12 cellular contexts compared by ENCODE assay signal in the genomic region with DNA sequence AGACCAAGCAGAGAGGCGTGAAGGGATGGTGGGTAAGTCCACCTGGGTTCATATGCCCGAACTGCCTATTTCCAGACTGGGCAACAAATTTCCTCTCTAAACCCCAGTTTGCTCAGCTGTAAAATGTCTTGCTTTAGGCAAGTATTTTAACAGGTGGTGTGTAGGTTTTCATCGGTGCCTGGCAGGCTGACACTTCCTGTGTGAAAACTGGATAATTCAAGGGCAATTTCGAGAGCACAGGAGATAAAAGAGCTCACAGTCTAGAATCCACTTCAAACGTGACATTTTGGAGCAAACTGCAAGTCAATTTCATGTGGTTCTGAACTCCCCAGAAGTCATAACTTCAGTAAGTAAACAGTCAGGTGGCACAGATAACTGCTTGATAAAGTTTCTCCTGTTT.
A peak's percentile ranks its signal among the peaks of the same experiment; 100 is the strongest.
DNase-seq lines count a peak whose midpoint lies in the region; ATAC-seq and TF ChIP-seq lines count a peak whose summit lies in the region.
"Had no signal": no experiment of that assay in that cellular context is flagged by ENCODE, and none has a peak within 500 bp of the region (broad histone marks: within the 10 kb centered on the region; RNA-seq: fewer than 3 reads in every experiment).

No MANE protein-coding gene starts in this region.

- peaks cover 9% of the 10 kb centered on the region for H3K9me3 Mint-ChIP-seq in activated CD8-positive, alpha-beta memory T cell treated with anti-CD3 and anti-CD28 coated beads, Interleukin-2, amount 10 ng/mL, durations not matched to agents 7 days and 5 days (ENCODE audit: low read depth)
- H3K9me3 Mint-ChIP-seq in activated T-helper 17 cell treated with anti-CD3 and anti-CD28 coated beads, Interleukin-2, amount 50 U/mL, for 72 hours, result no peaks in the 10 kb centered on the region
- no peaks in the 10 kb centered on the region for H3K9me3 Mint-ChIP-seq in natural killer cell

- no peaks in the 10 kb centered on the region for H3K27me3 ChIP-seq in Karpas-422 (ENCODE audit: low read length)
- H3K27me3 ChIP-seq: brain microvascular endothelial cell had no signal

- H4K20me1 ChIP-seq in Karpas-422 (ENCODE audit: insufficient read depth, low read depth, low read length), result no peaks in the 10 kb centered on the region

- H3K9me3 ChIP-seq in Karpas-422 (ENCODE audit: low read length), result no peaks in the 10 kb centered on the region

- no peaks in the 10 kb centered on the region for H3K27me3 Mint-ChIP-seq in activated CD8-positive, alpha-beta memory T cell treated with anti-CD3 and anti-CD28 coated beads, Interleukin-2, amount 10 ng/mL, durations not matched to agents 7 days and 5 days
- H3K27me3 Mint-ChIP-seq in activated T-helper 17 cell treated with anti-CD3 and anti-CD28 coated beads, Interleukin-2, amount 50 U/mL, for 72 hours, result no peaks in the 10 kb centered on the region
- no peaks in the 10 kb centered on the region for H3K27me3 Mint-ChIP-seq in natural killer cell (ENCODE audit: low read depth in 2 of 2)

- peak overlapping the region; percentile 33 for H3K27ac Mint-ChIP-seq in activated CD8-positive, alpha-beta memory T cell treated with anti-CD3 and anti-CD28 coated beads, Interleukin-2, amount 10 ng/mL, durations not matched to agents 7 days and 5 days
- peak overlapping the region; percentile 99 for H3K27ac Mint-ChIP-seq in activated T-helper 17 cell treated with anti-CD3 and anti-CD28 coated beads, Interleukin-2, amount 50 U/mL, for 72 hours
- H3K27ac Mint-ChIP-seq in natural killer cell, result peak overlapping the region; percentile 85 to 86

- peaks cover 79% of the 10 kb centered on the region for H3K79me2 ChIP-seq in Karpas-422 (ENCODE audit: low read length)

- peaks cover 74% of the 10 kb centered on the region for H3K4me1 Mint-ChIP-seq in activated CD8-positive, alpha-beta memory T cell treated with anti-CD3 and anti-CD28 coated beads, Interleukin-2, amount 10 ng/mL, durations not matched to agents 7 days and 5 days
- peaks cover 73% of the 10 kb centered on the region for H3K4me1 Mint-ChIP-seq in activated T-helper 17 cell treated with anti-CD3 and anti-CD28 coated beads, Interleukin-2, amount 50 U/mL, for 72 hours
- peaks cover 63 to 77% of the 10 kb centered on the region in 2 donors for H3K4me1 Mint-ChIP-seq in natural killer cell

- TF ChIP-seq CTCF in natural killer cell (IDR thresholded peaks at IDR 0.05), result no peak

- no peak for ATAC-seq in activated CD8-positive, alpha-beta memory T cell treated with anti-CD3 and anti-CD28 coated beads, Interleukin-2, amount 10 ng/mL, durations not matched to agents 7 days and 5 days
- peak; percentile 11 for ATAC-seq in activated T-helper 17 cell treated with anti-CD3 and anti-CD28 coated beads, Interleukin-2, amount 50 U/mL, for 72 hours (replicated peaks)
- peak; percentile 43 to 66 (median 54) for ATAC-seq in natural killer cell

- CTCF ChIA-PET in activated CD8-positive, alpha-beta memory T cell treated with anti-CD3 and anti-CD28 coated beads, Interleukin-2, amount 10 ng/mL, durations not matched to agents 7 days and 5 days (lab: Charles Lee), result no interaction called here
- CTCF ChIA-PET in HEK293T (lab: Yijun Ruan, JAX), result no interaction called here

- intact Hi-C loops in natural killer cell (cut with micrococcal nuclease), result no loop called here

- H3K36me3 ChIP-seq in Karpas-422 (ENCODE audit: insufficient read depth, low read length), result peaks cover 50% of the 10 kb centered on the region

- H3K4me3 Mint-ChIP-seq in activated CD8-positive, alpha-beta memory T cell treated with anti-CD3 and anti-CD28 coated beads, Interleukin-2, amount 10 ng/mL, durations not matched to agents 7 days and 5 days, result no peak overlapping the region
- H3K4me3 Mint-ChIP-seq in activated T-helper 17 cell treated with anti-CD3 and anti-CD28 coated beads, Interleukin-2, amount 50 U/mL, for 72 hours, result peak overlapping the region; percentile 73
- H3K4me3 Mint-ChIP-seq in natural killer cell, result peak overlapping the region; percentile 76

- no peak overlapping the region for H2AFZ ChIP-seq in Karpas-422 (ENCODE audit: low read length)
- H2AFZ ChIP-seq: PC-9 had no signal

- H3K9me2 ChIP-seq in Karpas-422 (replicated peaks; ENCODE audit: insufficient read depth, low read length), result no peaks in the 10 kb centered on the region

- no peak for DNase-seq in activated CD8-positive, alpha-beta memory T cell treated with anti-CD3 and anti-CD28 coated beads, Interleukin-2, amount 10 ng/mL, durations not matched to agents 7 days and 5 days
- no peak for DNase-seq in activated CD8-positive, alpha-beta memory T cell treated with anti-CD3 and anti-CD28 coated beads, Interleukin-2, amount 50 U/mL, for 48 hours
- DNase-seq in Karpas-422 (peak; percentile 69), natural killer cell (no peak), DMS79 (lab: John Stamatoyannopoulos, UW) (no peak), HEK293T (ENCODE audit: extremely low spot score) (no peak)
- DNase-seq in stimulated activated CD8-positive, alpha-beta memory T cell treated with anti-CD3 and anti-CD28 coated beads, Interleukin-4, amount 100 ng/mL, for 48 hours, result no peak
- DNase-seq: brain microvascular endothelial cell, mammary epithelial cell, NCI-H2107, PC-9 had no signal

- peak overlapping the region; percentile 80 for H3K4me2 ChIP-seq in Karpas-422 (ENCODE audit: low read depth, low read length, poor library complexity, severe bottlenecking)
- H3K4me2 ChIP-seq: PC-9 had no signal

- peak overlapping the region; percentile 56 for H3K9ac ChIP-seq in Karpas-422 (ENCODE audit: low read length)

- peaks cover 100% of the 10 kb centered on the region for H3K4me1 ChIP-seq in Karpas-422 (ENCODE audit: low read length)

- 0 out of 2 replicates have a peak overlapping the region, but pooled peaks have one; percentile 11 for H3K4me3 ChIP-seq in Karpas-422 (ENCODE audit: low read length)
- H3K4me3 ChIP-seq: PC-9 had no signal

- POLR2A ChIA-PET in HEK293T (lab: Yijun Ruan, JAX), result no interaction called here

- H3K27ac ChIP-seq in Karpas-422 (ENCODE audit: low read length), result peak overlapping the region; percentile 98
- H3K27ac ChIP-seq: brain microvascular endothelial cell, PC-9 had no signal

- peaks cover 86% of the 10 kb centered on the region for H3K36me3 Mint-ChIP-seq in activated CD8-positive, alpha-beta memory T cell treated with anti-CD3 and anti-CD28 coated beads, Interleukin-2, amount 10 ng/mL, durations not matched to agents 7 days and 5 days
- H3K36me3 Mint-ChIP-seq in activated T-helper 17 cell treated with anti-CD3 and anti-CD28 coated beads, Interleukin-2, amount 50 U/mL, for 72 hours (ENCODE audit: low read depth), result peaks cover 98% of the 10 kb centered on the region
- H3K36me3 Mint-ChIP-seq in natural killer cell, result no peaks in the 10 kb centered on the region

TF ChIP-seq in HEK293T, 16 proteins besides CTCF, POLR2A, EP300 and RAD21:
- TF ChIP-seq ARNT (IDR thresholded peaks at IDR 0.05) (no peak), SUZ12 (IDR thresholded peaks at IDR 0.05) (no peak), FOXA1 (IDR thresholded peaks at IDR 0.05) (no peak), FOXM1 (IDR thresholded peaks at IDR 0.05; ENCODE audit: borderline replicate concordance) (no peak), CTBP1 (IDR thresholded peaks at IDR 0.05; ENCODE audit: borderline replicate concordance) (no peak), FOXK2 (IDR thresholded peaks at IDR 0.05) (no peak), BHLHE40 (IDR thresholded peaks at IDR 0.05; ENCODE audit: borderline replicate concordance) (no peak), SP1 (IDR thresholded peaks at IDR 0.05) (no peak), HDGF (IDR thresholded peaks at IDR 0.05; ENCODE audit: borderline replicate concordance) (no peak), NFRKB (IDR thresholded peaks at IDR 0.05) (no peak), L3MBTL2 (conservative IDR thresholded peaks at IDR 0.05) (no peak), TARDBP (IDR thresholded peaks at IDR 0.05) (no peak), ELF4 (IDR thresholded peaks at IDR 0.05) (no peak), ZNF384 (IDR thresholded peaks at IDR 0.05) (no peak)
- TF ChIP-seq, protein P1, sequence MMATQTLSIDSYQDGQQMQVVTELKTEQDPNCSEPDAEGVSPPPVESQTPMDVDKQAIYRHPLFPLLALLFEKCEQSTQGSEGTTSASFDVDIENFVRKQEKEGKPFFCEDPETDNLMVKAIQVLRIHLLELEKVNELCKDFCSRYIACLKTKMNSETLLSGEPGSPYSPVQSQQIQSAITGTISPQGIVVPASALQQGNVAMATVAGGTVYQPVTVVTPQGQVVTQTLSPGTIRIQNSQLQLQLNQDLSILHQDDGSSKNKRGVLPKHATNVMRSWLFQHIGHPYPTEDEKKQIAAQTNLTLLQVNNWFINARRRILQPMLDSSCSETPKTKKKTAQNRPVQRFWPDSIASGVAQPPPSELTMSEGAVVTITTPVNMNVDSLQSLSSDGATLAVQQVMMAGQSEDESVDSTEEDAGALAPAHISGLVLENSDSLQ (IDR thresholded peaks at IDR 0.05), result no peak
TF ChIP-seq in HEK293T: peak in this region for 0.

Comparison
In these comparisons a context has a peak if more than half of its experiments do, and no peak if none do; other contexts are left out.
1. H3K27ac Mint-ChIP-seq: peak in every context shown above with its lines; median percentile 99 in activated T-helper 17 cell treated with anti-CD3 and anti-CD28 coated beads, Interleukin-2, amount 50 U/mL, for 72 hours; 86 in natural killer cell; 33 in activated CD8-positive, alpha-beta memory T cell treated with anti-CD3 and anti-CD28 coated beads, Interleukin-2, amount 10 ng/mL, durations not matched to agents 7 days and 5 days.